ENCODE assay signal across 12 cellular contexts in genomic region chr3:177410734-177411133, GRCh38.
A peak's percentile ranks its signal among the peaks of the same experiment; 100 is the strongest.
DNase-seq lines count a peak whose midpoint lies in the region; ATAC-seq and TF ChIP-seq lines count a peak whose summit lies in the region.
"Had no signal": no experiment of that assay in that cellular context is flagged by ENCODE, and none has a peak within 500 bp of the region (broad histone marks: within the 10 kb centered on the region; RNA-seq: fewer than 3 reads in every experiment).

No MANE protein-coding gene starts in this region.

- H3K9ac ChIP-seq in endodermal cell (ENCODE audit: extremely low read depth, low read length, poor library complexity, severe bottlenecking): no peak overlapping the region

- TF ChIP-seq CTCF in endodermal cell (conservative IDR thresholded peaks at IDR 0.05): no peak

- H3K36me3 Mint-ChIP-seq in CD4-positive, CD25-positive, alpha-beta regulatory T cell: no peaks in the 10 kb centered on the region
- H3K36me3 Mint-ChIP-seq in activated CD4-positive, alpha-beta memory T cell treated with anti-CD3 and anti-CD28 coated beads for 36 hours: no peaks in the 10 kb centered on the region
- peaks cover 6% of the 10 kb centered on the region for H3K36me3 Mint-ChIP-seq in endodermal cell (ENCODE audit: low read depth)
- H3K36me3 Mint-ChIP-seq in activated T-cell treated with anti-CD3 and anti-CD28 coated beads, Interleukin-2, amount 50 U/mL, for 72 hours (ENCODE audit: insufficient read depth in 2 of 2): no peaks in the 10 kb centered on the region
- H3K36me3 Mint-ChIP-seq: CD8-positive, alpha-beta memory T cell had no signal

- H3K36me3 ChIP-seq in CD4-positive, CD25-positive, alpha-beta regulatory T cell (ENCODE audit: control insufficient read depth, insufficient read depth, low read length): no peaks in the 10 kb centered on the region
- H3K36me3 ChIP-seq in endodermal cell (ENCODE audit: control insufficient read depth, insufficient read depth, low read length): no peaks in the 10 kb centered on the region
- H3K36me3 ChIP-seq: spleen had no signal

- peaks cover 0 to 2% (median 0%) of the 10 kb centered on the region in 7 donors for H3K9me3 Mint-ChIP-seq in CD4-positive, CD25-positive, alpha-beta regulatory T cell
- H3K9me3 Mint-ChIP-seq in activated CD4-positive, alpha-beta memory T cell treated with anti-CD3 and anti-CD28 coated beads for 36 hours: no peaks in the 10 kb centered on the region
- H3K9me3 Mint-ChIP-seq in endodermal cell: peaks cover 21% of the 10 kb centered on the region
- peaks cover 0 to 3% of the 10 kb centered on the region in 2 donors for H3K9me3 Mint-ChIP-seq in activated T-cell treated with anti-CD3 and anti-CD28 coated beads, Interleukin-2, amount 50 U/mL, for 72 hours
- H3K9me3 Mint-ChIP-seq: CD8-positive, alpha-beta memory T cell had no signal

- POLR2A ChIA-PET in activated CD4-positive, alpha-beta memory T cell treated with anti-CD3 and anti-CD28 coated beads for 36 hours (lab: Charles Lee): interaction anchor here (0.6 kb wide), 1 partner anchor 644 kb away, joined by 3 read pairs; no protein-coding TSS in a partner anchor

- H3K27ac ChIP-seq in CD4-positive, CD25-positive, alpha-beta regulatory T cell (ENCODE audit: insufficient read depth, low read length, poor library complexity, severe bottlenecking): no peak overlapping the region
- no peak overlapping the region for H3K27ac ChIP-seq in endodermal cell (ENCODE audit: low read depth, low read length)
- H3K27ac ChIP-seq: spleen had no signal

- no peak overlapping the region for H3K4me3 Mint-ChIP-seq in CD4-positive, CD25-positive, alpha-beta regulatory T cell
- no peak overlapping the region for H3K4me3 Mint-ChIP-seq in activated CD4-positive, alpha-beta memory T cell treated with anti-CD3 and anti-CD28 coated beads for 36 hours
- no peak overlapping the region for H3K4me3 Mint-ChIP-seq in endodermal cell
- no peak overlapping the region for H3K4me3 Mint-ChIP-seq in activated T-cell treated with anti-CD3 and anti-CD28 coated beads, Interleukin-2, amount 50 U/mL, for 72 hours
- H3K4me3 Mint-ChIP-seq: CD8-positive, alpha-beta memory T cell had no signal

- H3K27me3 Mint-ChIP-seq in CD4-positive, CD25-positive, alpha-beta regulatory T cell: no peaks in the 10 kb centered on the region
- no peaks in the 10 kb centered on the region for H3K27me3 Mint-ChIP-seq in activated CD4-positive, alpha-beta memory T cell treated with anti-CD3 and anti-CD28 coated beads for 36 hours
- peaks cover 2% of the 10 kb centered on the region for H3K27me3 Mint-ChIP-seq in endodermal cell (ENCODE audit: insufficient read depth)
- H3K27me3 Mint-ChIP-seq in activated T-cell treated with anti-CD3 and anti-CD28 coated beads, Interleukin-2, amount 50 U/mL, for 72 hours (ENCODE audit: low read depth): no peaks in the 10 kb centered on the region
- H3K27me3 Mint-ChIP-seq: CD8-positive, alpha-beta memory T cell had no signal

- H3K4me1 ChIP-seq in CD4-positive, CD25-positive, alpha-beta regulatory T cell (ENCODE audit: control insufficient read depth, insufficient read depth, low read length, poor library complexity, severe bottlenecking): peaks cover 10% of the 10 kb centered on the region
- no peaks in the 10 kb centered on the region for H3K4me1 ChIP-seq in endodermal cell (ENCODE audit: control insufficient read depth, insufficient read depth, low read length)

- peak overlapping the region in 1 of 3 donors; percentile 31 for H3K27ac Mint-ChIP-seq in CD4-positive, CD25-positive, alpha-beta regulatory T cell
- H3K27ac Mint-ChIP-seq in activated CD4-positive, alpha-beta memory T cell treated with anti-CD3 and anti-CD28 coated beads for 36 hours: no peak overlapping the region
- H3K27ac Mint-ChIP-seq in endodermal cell: no peak overlapping the region
- H3K27ac Mint-ChIP-seq in activated T-cell treated with anti-CD3 and anti-CD28 coated beads, Interleukin-2, amount 50 U/mL, for 72 hours: no peak overlapping the region

- peak in 1 of 2 donors; percentile 50 for ATAC-seq in CD4-positive, CD25-positive, alpha-beta regulatory T cell (ENCODE audit: low read depth in 2 of 2)
- no peak for ATAC-seq in activated T-cell treated with anti-CD3 and anti-CD28 coated beads, Interleukin-2, amount 50 U/mL, for 72 hours (replicated peaks in 1 of 2)

- no peak overlapping the region for H3K4me3 ChIP-seq in CD4-positive, CD25-positive, alpha-beta regulatory T cell (ENCODE audit: low read depth, low read length)
- H3K4me3 ChIP-seq in endodermal cell (ENCODE audit: low read length): no peak overlapping the region
- H3K4me3 ChIP-seq: spleen had no signal

- peaks cover 8 to 27% (median 15%) of the 10 kb centered on the region in 4 donors for H3K4me1 Mint-ChIP-seq in CD4-positive, CD25-positive, alpha-beta regulatory T cell
- peaks cover 9% of the 10 kb centered on the region for H3K4me1 Mint-ChIP-seq in activated CD4-positive, alpha-beta memory T cell treated with anti-CD3 and anti-CD28 coated beads for 36 hours (ENCODE audit: low read depth)
- H3K4me1 Mint-ChIP-seq in endodermal cell: peaks cover 4% of the 10 kb centered on the region
- peaks cover 15% of the 10 kb centered on the region for H3K4me1 Mint-ChIP-seq in activated T-cell treated with anti-CD3 and anti-CD28 coated beads, Interleukin-2, amount 50 U/mL, for 72 hours (ENCODE audit: low read depth)

- no peaks in the 10 kb centered on the region for H3K27me3 ChIP-seq in CD4-positive, CD25-positive, alpha-beta regulatory T cell (ENCODE audit: control insufficient read depth, insufficient read depth, low read length)
- no peaks in the 10 kb centered on the region for H3K27me3 ChIP-seq in endodermal cell (ENCODE audit: control insufficient read depth, insufficient read depth, low read length, poor library complexity, severe bottlenecking)
- H3K27me3 ChIP-seq: spleen had no signal

- intact Hi-C loops in activated CD4-positive, alpha-beta memory T cell treated with anti-CD3 and anti-CD28 coated beads for 36 hours (cut with micrococcal nuclease): no loop called here

- peak in 2 of 3 donors; percentile 7 to 60 for DNase-seq in CD4-positive, CD25-positive, alpha-beta regulatory T cell
- DNase-seq in HT-29 (ENCODE audit: low spot score) (peak; percentile 69), NCI-H2196 (lab: John Stamatoyannopoulos, UW; ENCODE audit: unreplicated experiment) (peak; percentile 92), cerebellum (ENCODE audit: low spot score) (peak; percentile 85), endodermal cell (no peak)
- no peak for DNase-seq in activated CD4-positive, alpha-beta memory T cell treated with anti-CD3 and anti-CD28 coated beads for 36 hours
- no peak for DNase-seq in activated CD4-positive, alpha-beta T cell treated with anti-CD3 and anti-CD28 coated beads, Interleukin-2, amount 50 U/mL, for 1 hour
- DNase-seq in activated T-cell treated with anti-CD3 and anti-CD28 coated beads, Interleukin-2, amount 50 U/mL, for 72 hours: no peak
- DNase-seq: effector CD4-positive, alpha-beta T cell; NCI-H526; spleen had no signal

- no peaks in the 10 kb centered on the region for H3K9me3 ChIP-seq in CD4-positive, CD25-positive, alpha-beta regulatory T cell (ENCODE audit: control insufficient read depth in 2 of 2, low read length in 2 of 2)
- peaks cover 8% of the 10 kb centered on the region for H3K9me3 ChIP-seq in endodermal cell (ENCODE audit: control insufficient read depth, low read length)
- H3K9me3 ChIP-seq: spleen had no signal

- 87% methylated on average over 4 of the region's 4 CpGs; no CpG with 5 or more reads in 1 of the 2 experiments for WGBS in endodermal cell (ENCODE audit: insufficient coverage in 1 of 2, insufficient read length in 1 of 2), 2 experiments

- CTCF ChIA-PET in activated CD4-positive, alpha-beta memory T cell treated with anti-CD3 and anti-CD28 coated beads for 36 hours (lab: Charles Lee): interaction anchor here (1.5 kb wide), 1 partner anchor 14 kb away, joined by 6 read pairs; no protein-coding TSS in a partner anchor

Comparison
In these comparisons a context has a peak if more than half of its experiments do, and no peak if none do; other contexts are left out.
1. DNase-seq: peak in CD4-positive, CD25-positive, alpha-beta regulatory T cell (2 of 3), HT-29 (single experiment), NCI-H2196 (single experiment) and cerebellum (single experiment); none in activated CD4-positive, alpha-beta memory T cell treated with anti-CD3 and anti-CD28 coated beads for 36 hours (single experiment), activated CD4-positive, alpha-beta T cell treated with anti-CD3 and anti-CD28 coated beads, Interleukin-2, amount 50 U/mL, for 1 hour (single experiment), endodermal cell (single experiment) and activated T-cell treated with anti-CD3 and anti-CD28 coated beads, Interleukin-2, amount 50 U/mL, for 72 hours (0 of 2).